In genomic region chr1:23977854-23978191, GRCh38 we compare ENCODE assay signal across 8 cellular contexts. TPM values are rescaled to one million over a fixed set of nuclear protein-coding genes. Genes with fewer than 3 reads are reported as not detected.
DNase-seq lines count a peak whose midpoint lies in the region; ATAC-seq and TF ChIP-seq lines count a peak whose summit lies in the region.

No MANE protein-coding gene starts in this region.

- H3K4me3 ChIP-seq in SU-DHL-6 (ENCODE audit: insufficient read depth, low read length, poor library complexity, severe bottlenecking) (peak overlapping the region; percentile 99), fibroblast of pulmonary artery (replicated peaks; ENCODE audit: low read depth, low read length) (peak overlapping the region; percentile 82)

- peaks cover 56% of the 10 kb centered on the region for H3K36me3 ChIP-seq in SU-DHL-6 (ENCODE audit: low read length)

- H3K9me3 ChIP-seq in SU-DHL-6 (ENCODE audit: insufficient read depth, low read length): no peaks in the 10 kb centered on the region

- H2AFZ ChIP-seq in SU-DHL-6 (ENCODE audit: low read depth, low read length, severe bottlenecking): no peak overlapping the region

- H4K20me1 ChIP-seq in SU-DHL-6 (ENCODE audit: low read depth, low read length): peaks cover 35% of the 10 kb centered on the region

- H3K4me1 Mint-ChIP-seq in activated T-cell treated with anti-CD3 and anti-CD28 coated beads, Interleukin-2, amount 50 U/mL, for 4 hours (ENCODE audit: low read depth): peaks cover 54% of the 10 kb centered on the region
- peaks cover 29 to 45% of the 10 kb centered on the region in 2 donors for H3K4me1 Mint-ChIP-seq in stimulated activated naive B cell treated with anti-CD40 and anti-IgM and Interleukin-4, amounts not matched to agents 10 μg/mL and 1 μg/mL and 100 μg/mL, for 72 hours

- no peaks in the 10 kb centered on the region for H3K27me3 ChIP-seq in SU-DHL-6 (ENCODE audit: low read length)

- H3K27ac Mint-ChIP-seq in stimulated activated naive B cell treated with anti-CD40 and anti-IgM and Interleukin-4, amounts not matched to agents 10 μg/mL and 1 μg/mL and 100 μg/mL, for 72 hours: no peak overlapping the region

- H3K27ac ChIP-seq in SU-DHL-6 (ENCODE audit: low read depth, low read length): peak overlapping the region; percentile 97

- H3K36me3 Mint-ChIP-seq in activated T-cell treated with anti-CD3 and anti-CD28 coated beads, Interleukin-2, amount 50 U/mL, for 4 hours (ENCODE audit: insufficient read depth): peaks cover 35% of the 10 kb centered on the region
- H3K36me3 Mint-ChIP-seq in stimulated activated naive B cell treated with anti-CD40 and anti-IgM and Interleukin-4, amounts not matched to agents 10 μg/mL and 1 μg/mL and 100 μg/mL, for 72 hours: peaks cover 32 to 40% of the 10 kb centered on the region in 2 donors

- H3K27me3 Mint-ChIP-seq in activated T-cell treated with anti-CD3 and anti-CD28 coated beads, Interleukin-2, amount 50 U/mL, for 4 hours (ENCODE audit: low read depth): no peaks in the 10 kb centered on the region
- H3K27me3 Mint-ChIP-seq in stimulated activated naive B cell treated with anti-CD40 and anti-IgM and Interleukin-4, amounts not matched to agents 10 μg/mL and 1 μg/mL and 100 μg/mL, for 72 hours: no peaks in the 10 kb centered on the region

- ATAC-seq in activated T-cell treated with anti-CD3 and anti-CD28 coated beads, Interleukin-2, amount 50 U/mL, for 4 hours: no peak
- no peak for ATAC-seq in stimulated activated naive B cell treated with anti-CD40 and anti-IgM and Interleukin-4, amounts not matched to agents 10 μg/mL and 1 μg/mL and 100 μg/mL, for 72 hours (replicated peaks)

- H3K9me3 Mint-ChIP-seq in activated T-cell treated with anti-CD3 and anti-CD28 coated beads, Interleukin-2, amount 50 U/mL, for 4 hours: no peaks in the 10 kb centered on the region
- no peaks in the 10 kb centered on the region for H3K9me3 Mint-ChIP-seq in stimulated activated naive B cell treated with anti-CD40 and anti-IgM and Interleukin-4, amounts not matched to agents 10 μg/mL and 1 μg/mL and 100 μg/mL, for 72 hours

- no peak for DNase-seq in activated T-cell treated with anti-CD3 and anti-CD28 coated beads, Interleukin-2, amount 50 U/mL, for 4 hours
- DNase-seq in activated T-cell treated with anti-CD3 and anti-CD28 coated beads for 4 hours: no peak
- no peak for DNase-seq in fibroblast of pulmonary artery (ENCODE audit: low read depth)
- DNase-seq in stimulated activated naive B cell treated with anti-CD40 and anti-IgM and Interleukin-4, amounts not matched to agents 10 μg/mL and 1 μg/mL and 100 μg/mL, for 72 hours: no peak
- no peak for DNase-seq in HK-2 (ENCODE audit: unreplicated experiment)
- DNase-seq in NCI-H1417 treated with DMSO at 0.1 percent for 48 hours (lab: John Stamatoyannopoulos, UW): no peak
- DNase-seq in COLO829 (ENCODE audit: low spot score): no peak

- peaks cover 73% of the 10 kb centered on the region for H3K79me2 ChIP-seq in SU-DHL-6 (ENCODE audit: insufficient read depth, low read length)

- TF ChIP-seq CTCF in SU-DHL-6 (IDR thresholded peaks at IDR 0.05; ENCODE audit: insufficient read depth, low read length, poor library complexity, severe bottlenecking): no peak
- TF ChIP-seq CTCF in fibroblast of pulmonary artery (IDR thresholded peaks at IDR 0.05; ENCODE audit: low read length, missing control alignments): no peak

- peak overlapping the region; percentile 99 for H3K9ac ChIP-seq in SU-DHL-6 (ENCODE audit: low read length)

- peak overlapping the region; percentile 100 for H3K4me3 Mint-ChIP-seq in activated T-cell treated with anti-CD3 and anti-CD28 coated beads, Interleukin-2, amount 50 U/mL, for 4 hours
- H3K4me3 Mint-ChIP-seq in stimulated activated naive B cell treated with anti-CD40 and anti-IgM and Interleukin-4, amounts not matched to agents 10 μg/mL and 1 μg/mL and 100 μg/mL, for 72 hours: peak overlapping the region; percentile 63 to 70

- no peaks in the 10 kb centered on the region for H3K9me2 ChIP-seq in SU-DHL-6 (replicated peaks; ENCODE audit: insufficient read depth, low read length)

- peaks cover 70% of the 10 kb centered on the region for H3F3A ChIP-seq in SU-DHL-6 (ENCODE audit: insufficient read depth)

- H3K4me2 ChIP-seq in SU-DHL-6 (ENCODE audit: low read depth, low read length, poor library complexity, severe bottlenecking): peak overlapping the region; percentile 95

RNA-seq across cellular contexts. Expression of gene SRSF10, which starts 2.3 kb away (rescaled TPM):
- total RNA-seq in activated T-cell treated with anti-CD3 and anti-CD28 coated beads, Interleukin-2, amount 50 U/mL, for 4 hours: 100 to 1,000 TPM; 238 to 250 (median 241) TPM

RNA-seq across cellular contexts. Expression of gene PNRC2, which starts 18.2 kb away (rescaled TPM):
- total RNA-seq in activated T-cell treated with anti-CD3 and anti-CD28 coated beads, Interleukin-2, amount 50 U/mL, for 4 hours: 100 to 1,000 TPM; 168 to 179 (median 168) TPM
